In the genomic region with DNA sequence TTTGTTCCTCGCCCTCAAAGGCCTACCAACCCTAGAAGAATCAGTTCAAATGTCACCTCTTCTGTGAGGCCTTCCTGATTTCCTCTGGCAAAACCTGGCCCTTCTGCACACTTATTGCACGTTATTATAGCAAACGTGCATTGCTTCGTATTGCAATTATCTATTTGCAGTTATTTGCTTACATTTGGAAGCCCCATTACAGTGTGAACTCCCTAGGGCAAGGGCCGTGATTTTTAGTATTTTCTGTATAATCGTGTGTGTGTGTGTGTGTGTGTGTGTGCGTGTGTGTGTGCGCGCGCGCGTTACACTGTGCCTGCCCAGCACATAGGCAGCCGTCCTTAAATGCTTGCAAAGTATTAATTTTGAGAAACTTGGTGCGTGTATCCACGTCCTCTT, we compare ENCODE assay signal across 8 cellular contexts. TPM values are rescaled to one million over a fixed set of nuclear protein-coding genes. Genes with fewer than 3 reads are reported as not detected.
DNase-seq lines count a peak whose midpoint lies in the region; ATAC-seq and TF ChIP-seq lines count a peak whose summit lies in the region.

No MANE protein-coding gene starts in this region.

- TF ChIP-seq POLR2A in GM18505 (IDR thresholded peaks at IDR 0.05; ENCODE audit: borderline replicate concordance, extremely low read depth, insufficient read depth, insufficient read length) (no peak), gastrocnemius medialis (IDR thresholded peaks at IDR 0.05) (no peak)

- intact Hi-C loops in gastrocnemius medialis (cut with DNase I; ENCODE audit: low total_unique reads): no loop called here

- in situ Hi-C loops in gastrocnemius medialis (cut with MboI; ENCODE audit: low sequenced_read_pairs in 4 of 4): no loop called here

- DNase-seq in HFF-Myc (ENCODE audit: extremely low read depth, low read depth) (no peak), SJCRH30 (no peak), germinal center (ENCODE audit: low spot score) (peak; percentile 13), gastrocnemius medialis (no peak), NCI-H69 (lab: John Stamatoyannopoulos, UW) (no peak), GM19238 (ENCODE audit: insufficient read length, low spot score) (no peak), DMS79 (lab: John Stamatoyannopoulos, UW) (no peak)

- H3K4me3 ChIP-seq in HFF-Myc (replicated peaks; ENCODE audit: low read depth, low read length): peak overlapping the region; percentile 60
- H3K4me3 ChIP-seq in SJCRH30: peak overlapping the region; percentile 64
- peak overlapping the region; percentile 70 to 83 (median 79) for H3K4me3 ChIP-seq in gastrocnemius medialis

- H3K36me3 ChIP-seq in SJCRH30 (no peaks in the 10 kb centered on the region), gastrocnemius medialis (no peaks in the 10 kb centered on the region)

- no peaks in the 10 kb centered on the region for H3K4me1 ChIP-seq in SJCRH30
- H3K4me1 ChIP-seq in gastrocnemius medialis: peaks cover 6 to 16% of the 10 kb centered on the region in 2 donors

- H3K27me3 ChIP-seq in SJCRH30 (no peaks in the 10 kb centered on the region), gastrocnemius medialis (peaks cover 0 to 3% (median 2%) of the 10 kb centered on the region in 3 donors)

- H3K27ac ChIP-seq in SJCRH30: no peak overlapping the region
- H3K27ac ChIP-seq in gastrocnemius medialis: no peak overlapping the region

- ATAC-seq in GM18505 (IDR thresholded peaks at IDR 0.05; ENCODE audit: unreplicated experiment) (peak; percentile 14), gastrocnemius medialis (peak in 1 of 2 donors; percentile 22)

- H3K9me3 ChIP-seq in SJCRH30 (replicated peaks): no peaks in the 10 kb centered on the region
- H3K9me3 ChIP-seq in gastrocnemius medialis: no peaks in the 10 kb centered on the region

- TF ChIP-seq CTCF in HFF-Myc (IDR thresholded peaks at IDR 0.05; ENCODE audit: low read depth, low read length, missing control alignments) (no peak), gastrocnemius medialis (IDR thresholded peaks at IDR 0.05 in 4 of 5, conservative IDR thresholded peaks at IDR 0.05 in 1 of 5) (no peak)

RNA-seq across cellular contexts. Expression of gene SEMA4F, which starts 0.5 kb away (rescaled TPM):
- total RNA-seq in SJCRH30 (2014; rRNA removed; shearing (Covaris generic)): 3.9 and 5.6 TPM in 2 replicates
- 1 to 10 TPM in 3 of 4 donors, under 1 TPM in 1; 0.97 to 1.6 (median 1.4) TPM for total RNA-seq in gastrocnemius medialis

RNA-seq across cellular contexts. Expression of gene M1AP, which starts 5.5 kb away (rescaled TPM):
- total RNA-seq in SJCRH30 (2014; rRNA removed; shearing (Covaris generic)): not detected in 2 replicates
- total RNA-seq in gastrocnemius medialis: under 1 TPM in 1 of 4 donors, not detected in 3; 0.20 TPM
